ENCODE assay signal across 23 cellular contexts in genomic region chr1:70768211-70768610, GRCh38.
"Had no signal": no experiment of that assay in that cellular context is flagged by ENCODE, and none has a peak within 500 bp of the region (broad histone marks: within the 10 kb centered on the region; RNA-seq: fewer than 3 reads in every experiment).

No MANE protein-coding gene starts in this region.

- H3K79me2 ChIP-seq: parathyroid adenoma had no signal

- H3K4me2 ChIP-seq: neural progenitor cell, smooth muscle cell had no signal

- H3K36me3 ChIP-seq: gastrocnemius medialis, lower lobe of right lung, neural progenitor cell, right lobe of liver, stomach, thyroid gland, vagina had no signal

- H3K9me3 ChIP-seq: gastrocnemius medialis, lower lobe of right lung, right lobe of liver, thyroid gland, vagina had no signal

- H3K4me3 ChIP-seq: dorsolateral prefrontal cortex, gastrocnemius medialis, lower lobe of right lung, neural progenitor cell, right lobe of liver, smooth muscle cell, stomach, thyroid gland, vagina had no signal

- H3K27me3 ChIP-seq: dorsolateral prefrontal cortex, gastrocnemius medialis, neural progenitor cell, right lobe of liver, stomach, thyroid gland, vagina had no signal

- H3K27ac ChIP-seq: dorsolateral prefrontal cortex, epithelial cell of prostate, gastrocnemius medialis, lower lobe of right lung, neural progenitor cell, parathyroid adenoma, right lobe of liver, stomach, thyroid gland, vagina had no signal

- H3K9ac ChIP-seq: neural progenitor cell, parathyroid adenoma had no signal

- H3K4me1 ChIP-seq: gastrocnemius medialis, lower lobe of right lung, neural progenitor cell, parathyroid adenoma, right lobe of liver, stomach, thyroid gland, vagina had no signal

- H2AFZ ChIP-seq: neural progenitor cell, parathyroid adenoma had no signal

- DNase-seq: cortex of kidney; dorsolateral prefrontal cortex; effector CD4-positive, alpha-beta T cell; endodermal cell; foreskin fibroblast; gastrocnemius medialis; head of caudate nucleus; left ventricle myocardium superior; lower lobe of right lung; naive thymus-derived CD4-positive, alpha-beta T cell; right lobe of liver; stimulated activated CD4-positive, alpha-beta T cell treated with anti-CD3 and anti-CD28 coated beads, Interleukin-12 subunit alpha, Interleukin-12 subunit beta, amount 100 ng/mL, for 4 hours; stimulated activated CD4-positive, alpha-beta T cell treated with anti-CD3 and anti-CD28 coated beads, Interleukin-1b, Interleukin-23, amount 100 ng/mL, for 48 hours; stimulated activated CD4-positive, alpha-beta T cell treated with anti-CD3 and anti-CD28 coated beads, Interleukin-4, amount 100 ng/mL, for 1 hour; stimulated activated naive CD4-positive, alpha-beta T cell treated with Interleukin-2 at 50 U/mL for 16 hours; stomach; thyroid gland; trophoblast cell had no signal
